In the genomic region with DNA sequence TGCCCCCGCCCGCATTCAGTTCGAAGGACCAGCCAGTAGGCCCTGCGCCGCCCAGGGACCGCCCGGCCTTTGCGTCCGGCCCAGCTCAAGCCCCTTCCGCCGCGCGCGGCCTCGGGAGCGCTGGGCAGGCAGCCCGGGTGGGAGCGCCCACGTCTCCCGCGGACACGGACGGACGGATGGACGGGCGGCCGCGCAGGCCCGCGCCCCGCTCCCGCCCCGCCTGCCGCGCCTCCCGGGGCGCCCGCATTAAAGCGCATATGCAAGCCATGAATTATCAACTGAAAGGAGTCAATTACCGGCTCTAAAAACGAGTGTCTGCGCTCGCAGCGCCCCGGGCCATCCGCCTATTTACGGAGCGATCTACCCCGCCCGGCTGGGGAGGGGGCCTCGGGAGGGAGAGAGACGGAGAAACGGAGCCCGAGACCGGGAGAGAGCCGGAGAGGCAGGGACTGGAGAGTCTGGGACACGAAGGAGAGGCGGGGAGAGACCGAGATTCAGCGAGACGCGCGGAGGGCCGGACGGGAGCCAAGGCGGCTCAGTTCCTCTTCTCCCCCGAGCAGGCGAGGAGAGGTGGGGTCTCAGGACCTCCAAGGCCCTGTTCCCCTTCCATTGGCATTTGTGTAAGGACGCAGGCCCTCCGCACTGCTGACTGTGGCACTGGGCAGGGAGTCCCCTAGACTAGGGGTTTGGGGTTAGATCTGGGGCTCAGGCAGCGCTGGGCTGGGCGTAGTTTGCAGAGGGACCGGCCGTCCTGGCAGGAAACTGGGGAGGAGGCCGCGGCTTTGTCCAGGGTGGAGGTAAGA, we compare ENCODE assay signal across 11 cellular contexts. TPM values are rescaled to one million over a fixed set of nuclear protein-coding genes. Genes with fewer than 3 reads are reported as not detected.
DNase-seq lines count a peak whose midpoint lies in the region; ATAC-seq and TF ChIP-seq lines count a peak whose summit lies in the region.
"Had no signal": no experiment of that assay in that cellular context is flagged by ENCODE, and none has a peak within 500 bp of the region (broad histone marks: within the 10 kb centered on the region; RNA-seq: fewer than 3 reads in every experiment).

No MANE protein-coding gene starts in this region.

- H3K36me3 Mint-ChIP-seq in osteocyte (ENCODE audit: unreplicated experiment): no peaks in the 10 kb centered on the region

- intact Hi-C loops in left cardiac atrium (cut with DNase I): loop anchor here (5.0 to 10.0 kb wide), 2 partner anchors 76 to 279 kb away; no protein-coding TSS in a partner anchor

- peaks cover 8% of the 10 kb centered on the region for H3K4me1 Mint-ChIP-seq in osteocyte (ENCODE audit: unreplicated experiment)

- no peak overlapping the region for H3K27ac Mint-ChIP-seq in osteocyte (ENCODE audit: unreplicated experiment)
- H3K27ac Mint-ChIP-seq: T-helper 1 cell treated with Interleukin-12 subunit alpha and Interleukin-12 subunit beta and Interleukin-4 antibody, amounts not matched to agents 30 μg/mL and 1 μg/mL, for 36 hours had no signal

- H3K4me3 Mint-ChIP-seq in osteocyte (ENCODE audit: unreplicated experiment): peak overlapping the region; percentile 67
- H3K4me3 Mint-ChIP-seq: T-helper 1 cell treated with Interleukin-12 subunit alpha and Interleukin-12 subunit beta and Interleukin-4 antibody, amounts not matched to agents 30 μg/mL and 1 μg/mL, for 36 hours had no signal

- no peaks in the 10 kb centered on the region for H3K9me3 Mint-ChIP-seq in osteocyte (ENCODE audit: unreplicated experiment)
- H3K9me3 Mint-ChIP-seq: T-helper 1 cell treated with Interleukin-12 subunit alpha and Interleukin-12 subunit beta and Interleukin-4 antibody, amounts not matched to agents 30 μg/mL and 1 μg/mL, for 36 hours had no signal

- TF ChIP-seq CTCF in osteocyte (IDR thresholded peaks at IDR 0.05): no peak

- ATAC-seq in left cardiac atrium: peak; percentile 35 to 57
- ATAC-seq in GM19463 (IDR thresholded peaks at IDR 0.05; ENCODE audit: unreplicated experiment): no peak

- peaks cover 82% of the 10 kb centered on the region for H3K27me3 Mint-ChIP-seq in osteocyte (ENCODE audit: unreplicated experiment)

- DNase-seq in CD1c-positive myeloid dendritic cell (ENCODE audit: extremely low spot score) (peak; percentile 11), NCI-H2227 treated with DMSO at 0.1 percent for 48 hours (lab: John Stamatoyannopoulos, UW) (peak; percentile 17), left cardiac atrium (no peak), osteocyte (ENCODE audit: extremely low spot score, unreplicated experiment) (no peak), H4 (ENCODE audit: low spot score) (no peak), SIG-M5 (lab: John Stamatoyannopoulos, UW) (no peak), NCI-H1105 (lab: John Stamatoyannopoulos, UW) (no peak)
- DNase-seq: DND-41, NCI-H1105 treated with DMSO at 0.1 percent for 48 hours had no signal

RNA-seq across cellular contexts. Expression of gene DMBX1, which starts 41.3 kb away (rescaled TPM):
- total RNA-seq in left cardiac atrium: not detected
- not detected in 2 replicates for total RNA-seq in osteocyte
- total RNA-seq in H4 (2014; rRNA removed; shearing (Covaris generic)): 0.37 TPM in 2 replicates

RNA-seq across cellular contexts. Expression of gene FAAH, which starts 54.2 kb away (rescaled TPM):
- 10 to 100 TPM in 1 of 2 donors, 1 to 10 TPM in 1; 6.3 to 10.5 TPM for total RNA-seq in left cardiac atrium
- total RNA-seq in osteocyte: 12.2 and 15.3 TPM in 2 replicates
- 0.64 and 2.0 TPM in 2 replicates for total RNA-seq in H4 (2014; rRNA removed; shearing (Covaris generic))

Comparison
In these comparisons a context has a peak if more than half of its experiments do, and no peak if none do; other contexts are left out.
1. DNase-seq: peak in CD1c-positive myeloid dendritic cell (single experiment) and NCI-H2227 treated with DMSO at 0.1 percent for 48 hours (single experiment); none in left cardiac atrium (single experiment), osteocyte (single experiment), H4 (single experiment), SIG-M5 (single experiment) and NCI-H1105 (single experiment).